27 cellular contexts compared by ENCODE assay signal in genomic region chr17:35596530-35597233, GRCh38. TPM values are rescaled to one million over a fixed set of nuclear protein-coding genes. Genes with fewer than 3 reads are reported as not detected.
DNase-seq lines count a peak whose midpoint lies in the region; ATAC-seq and TF ChIP-seq lines count a peak whose summit lies in the region.
"Had no signal": no experiment of that assay in that cellular context is flagged by ENCODE, and none has a peak within 500 bp of the region (broad histone marks: within the 10 kb centered on the region; RNA-seq: fewer than 3 reads in every experiment).

No MANE protein-coding gene starts in this region.

- H3K4me3 Mint-ChIP-seq in osteocyte (ENCODE audit: unreplicated experiment), result no peak overlapping the region
- H3K4me3 Mint-ChIP-seq: activated B cell treated with CpG ODN at 0.5 μM for 24 hours; activated CD4-positive, alpha-beta memory T cell treated with anti-CD3 and anti-CD28 coated beads, Interleukin-2, amount 10 ng/mL, durations not matched to agents 7 days and 5 days; B cell had no signal

- no peaks in the 10 kb centered on the region for H3K9me3 Mint-ChIP-seq in osteocyte (ENCODE audit: unreplicated experiment)
- H3K9me3 Mint-ChIP-seq: activated B cell treated with CpG ODN at 0.5 μM for 24 hours; activated CD4-positive, alpha-beta memory T cell treated with anti-CD3 and anti-CD28 coated beads, Interleukin-2, amount 10 ng/mL, durations not matched to agents 7 days and 5 days had no signal

- no peaks in the 10 kb centered on the region for H3K9me3 ChIP-seq in RWPE2 (ENCODE audit: severe bottlenecking)
- H3K9me3 ChIP-seq: body of pancreas, Peyer's patch, tibial nerve had no signal

- intact Hi-C loops in Right ventricle myocardium superior (cut with DNase I) (no loop called here), cardiac septum (cut with DNase I) (no loop called here), sciatic nerve (cut with DNase I) (no loop called here)

- peaks cover 4% of the 10 kb centered on the region for H3K4me1 ChIP-seq in RWPE2 (ENCODE audit: insufficient read depth, poor library complexity, severe bottlenecking)
- H3K4me1 ChIP-seq: body of pancreas, Peyer's patch had no signal

- H3K36me3 Mint-ChIP-seq in osteocyte (ENCODE audit: unreplicated experiment), result peaks cover 41% of the 10 kb centered on the region

- H3K27ac Mint-ChIP-seq in osteocyte (ENCODE audit: unreplicated experiment), result no peak overlapping the region
- H3K27ac Mint-ChIP-seq: activated B cell treated with CpG ODN at 0.5 μM for 24 hours; activated CD4-positive, alpha-beta memory T cell treated with anti-CD3 and anti-CD28 coated beads, Interleukin-2, amount 10 ng/mL, durations not matched to agents 7 days and 5 days; B cell had no signal

- no peak overlapping the region for H3K4me3 ChIP-seq in RWPE2 (ENCODE audit: severe bottlenecking)
- H3K4me3 ChIP-seq: body of pancreas, GM23248, Peyer's patch, tibial nerve had no signal

- H3K27ac ChIP-seq in RWPE2 (ENCODE audit: poor library complexity, severe bottlenecking), result no peak overlapping the region
- H3K27ac ChIP-seq: body of pancreas, GM23248, HL-60, Peyer's patch, tibial nerve had no signal

- peaks cover 15% of the 10 kb centered on the region for H3K4me1 Mint-ChIP-seq in osteocyte (ENCODE audit: unreplicated experiment)
- H3K4me1 Mint-ChIP-seq: activated B cell treated with CpG ODN at 0.5 μM for 24 hours had no signal

- H3K27me3 Mint-ChIP-seq in osteocyte (ENCODE audit: unreplicated experiment), result no peaks in the 10 kb centered on the region
- H3K27me3 Mint-ChIP-seq: activated B cell treated with CpG ODN at 0.5 μM for 24 hours; activated CD4-positive, alpha-beta memory T cell treated with anti-CD3 and anti-CD28 coated beads, Interleukin-2, amount 10 ng/mL, durations not matched to agents 7 days and 5 days; B cell had no signal

- H3K27me3 ChIP-seq in RWPE2 (ENCODE audit: insufficient read depth, poor library complexity, severe bottlenecking), result no peaks in the 10 kb centered on the region
- H3K27me3 ChIP-seq: body of pancreas, Peyer's patch, tibial nerve had no signal

- DNase-seq in Right ventricle myocardium superior, result no peak
- no peak for DNase-seq in cardiac septum (ENCODE audit: low spot score)
- no peak for DNase-seq in RWPE2 (ENCODE audit: low spot score)
- DNase-seq in iPS DF 19.7 (ENCODE audit: low read depth, low spot score), result peak; percentile 35
- DNase-seq in osteocyte (ENCODE audit: extremely low spot score, unreplicated experiment), result no peak
- no peak for DNase-seq in sciatic nerve (ENCODE audit: low spot score)
- DNase-seq: activated B cell treated with CpG ODN at 0.5 μM for 24 hours; activated CD4-positive, alpha-beta memory T cell treated with anti-CD3 and anti-CD28 coated beads, Interleukin-2, amount 10 ng/mL, durations not matched to agents 7 days and 5 days; activated gamma-delta T cell treated with Interleukin-2 at 50 U/mL for 16 hours; activated T-cell treated with anti-CD3 and anti-CD28 coated beads for 4 hours; body of pancreas; DMS79; GM23248; NCI-H1417 treated with DMSO at 0.1 percent for 48 hours; NCI-H524 treated with DMSO at 0.1 percent for 48 hours; Peyer's patch; stimulated activated CD4-positive, alpha-beta T cell treated with anti-CD3 and anti-CD28 coated beads, Interleukin-4, amount 100 ng/mL, for 24 hours; stimulated activated naive CD8-positive, alpha-beta T cell treated with anti-CD3 and anti-CD28 coated beads, Interleukin-15, Interleukin-2, amounts not matched to agents 100 U/mL and 50 U/mL, for 24 hours; T-helper 9 cell had no signal

- H3K36me3 ChIP-seq in RWPE2 (ENCODE audit: low read depth), result peaks cover 97% of the 10 kb centered on the region

- peak; percentile 26 for ATAC-seq in Right ventricle myocardium superior (ENCODE audit: poor library complexity)
- ATAC-seq in RWPE2 (ENCODE audit: low read depth), result no peak
- ATAC-seq in sciatic nerve, result no peak
- no peak for ATAC-seq in activated CD4-positive, CD25-positive, alpha-beta regulatory T cell treated with anti-CD3 and anti-CD28 coated beads, Interleukin-2, amount 50 U/mL, for 24 hours
- ATAC-seq in HG02981 (IDR thresholded peaks at IDR 0.05; ENCODE audit: unreplicated experiment), result no peak
- ATAC-seq: body of pancreas; stimulated activated naive CD8-positive, alpha-beta T cell treated with anti-CD3 and anti-CD28 coated beads, Interleukin-15, Interleukin-2, amounts not matched to agents 100 U/mL and 50 U/mL, for 24 hours had no signal

- peak; percentile 40 for TF ChIP-seq CTCF in RWPE2 (IDR thresholded peaks at IDR 0.05; ENCODE audit: poor library complexity, severe bottlenecking)
- TF ChIP-seq CTCF in osteocyte (IDR thresholded peaks at IDR 0.05), result peak; percentile 22

RNA-seq across cellular contexts. Expression of gene AP2B1, which starts 9.6 kb away (rescaled TPM):
- total RNA-seq in Right ventricle myocardium superior, result 112 TPM
- 137 TPM for total RNA-seq in cardiac septum
- 201 and 208 TPM in 2 replicates for total RNA-seq in osteocyte
- total RNA-seq in sciatic nerve, result 130 TPM

RNA-seq across cellular contexts. Expression of gene PEX12, which starts 18.3 kb away (rescaled TPM):
- total RNA-seq in Right ventricle myocardium superior (7.0 TPM), cardiac septum (9.2 TPM), osteocyte (6.9 and 7.0 TPM in 2 replicates), sciatic nerve (7.8 TPM)

RNA-seq across cellular contexts. Expression of gene SLFN14, which starts 36.1 kb away (rescaled TPM):
- total RNA-seq in Right ventricle myocardium superior, result not detected
- total RNA-seq in cardiac septum, result 0.08 TPM
- not detected in 2 replicates for total RNA-seq in osteocyte
- total RNA-seq in sciatic nerve, result 0.45 TPM
- total RNA-seq: A172; activated B cell treated with CpG ODN at 0.5 μM for 24 hours; activated CD4-positive, alpha-beta memory T cell treated with anti-CD3 and anti-CD28 coated beads, Interleukin-2, amount 10 ng/mL, durations not matched to agents 7 days and 5 days; B cell; body of pancreas; GM23248; M059J; mucosa of gallbladder; Peyer's patch; tibial nerve had no signal

RNA-seq across cellular contexts. Expression of gene SLFN12L, which starts 59.2 kb away (rescaled TPM):
- 0.19 TPM for total RNA-seq in Right ventricle myocardium superior
- 0.92 TPM for total RNA-seq in cardiac septum
- not detected in 2 replicates for total RNA-seq in osteocyte
- 6.0 TPM for total RNA-seq in sciatic nerve
- total RNA-seq: A172 had no signal
